9 cellular contexts compared by ENCODE assay signal in genomic region chr6:13383280-13384163, GRCh38. TPM values are rescaled to one million over a fixed set of nuclear protein-coding genes. Genes with fewer than 3 reads are reported as not detected.
DNase-seq lines count a peak whose midpoint lies in the region; ATAC-seq and TF ChIP-seq lines count a peak whose summit lies in the region.
"Had no signal": no experiment of that assay in that cellular context is flagged by ENCODE, and none has a peak within 500 bp of the region (broad histone marks: within the 10 kb centered on the region; RNA-seq: fewer than 3 reads in every experiment).

No MANE protein-coding gene starts in this region.

- H3K27ac Mint-ChIP-seq in T-helper 2 cell treated with Interferon-gamma antibody and Interleukin-4, amounts not matched to agents 5 μg/mL and 100 μg/mL, for 36 hours, result no peak overlapping the region

- H2AFZ ChIP-seq in HCT116 (ENCODE audit: low read depth, low read length, poor library complexity, severe bottlenecking) (no peak overlapping the region), osteoblast (ENCODE audit: low read length) (peak overlapping the region; percentile 35)

- BruUV-seq in HCT116 (replicated peaks; lab: Mats Ljungman, UMichigan), result no TSS peak

- CTCF ChIA-PET in HCT116 (lab: Charles Lee), result no interaction called here

- RAD21 ChIA-PET in HCT116 (lab: Charles Lee; ENCODE audit: low non-redundant PET in 1 of 2, low total read pairs in 2 of 2, uncharacterized antibody in 2 of 2, unreplicated experiment in 2 of 2), result no interaction called here

- no peaks in the 10 kb centered on the region for H3K79me2 ChIP-seq in HCT116 (ENCODE audit: insufficient read depth, low read length)
- H3K79me2 ChIP-seq in osteoblast (ENCODE audit: insufficient read depth, low read length), result no peaks in the 10 kb centered on the region

- H3K9ac ChIP-seq in HCT116 (ENCODE audit: low read length), result no peak overlapping the region
- H3K9ac ChIP-seq: BLaER1 had no signal

- no peak for TF ChIP-seq CTCF in HCT116 (IDR thresholded peaks at IDR 0.05 in 2 of 3, conservative IDR thresholded peaks at IDR 0.05 in 1 of 3; ENCODE audit: borderline replicate concordance in 1 of 3, insufficient read depth in 1 of 3, low read depth in 2 of 3, low read length in 2 of 3)
- TF ChIP-seq CTCF in osteoblast (IDR thresholded peaks at IDR 0.05; ENCODE audit: extremely low read depth, low read depth, low read length), result peak; percentile 16
- TF ChIP-seq CTCF in BE2C (IDR thresholded peaks at IDR 0.05; ENCODE audit: low read depth, low read length), result no peak

- no peak overlapping the region for H3K4me3 Mint-ChIP-seq in T-helper 2 cell treated with Interferon-gamma antibody and Interleukin-4, amounts not matched to agents 5 μg/mL and 100 μg/mL, for 36 hours

- no peaks in the 10 kb centered on the region for H3K9me3 Mint-ChIP-seq in T-helper 2 cell treated with Interferon-gamma antibody and Interleukin-4, amounts not matched to agents 5 μg/mL and 100 μg/mL, for 36 hours

- peak; percentile 30; the same call in 1 of the 2 replicates for TF ChIP-seq RAD21 in HCT116 (IDR thresholded peaks at IDR 0.05; ENCODE audit: low read depth)

- H3K27me3 ChIP-seq in HCT116 (ENCODE audit: insufficient read depth, low read length) (no peaks in the 10 kb centered on the region), osteoblast (ENCODE audit: insufficient read depth, low read length) (no peaks in the 10 kb centered on the region), BE2C (no peaks in the 10 kb centered on the region)
- H3K27me3 ChIP-seq: BLaER1 had no signal

- H3K4me3 ChIP-seq in HCT116 (replicated peaks in 1 of 2; ENCODE audit: low read depth in 1 of 2, low read length in 2 of 2) (no peak overlapping the region), osteoblast (ENCODE audit: insufficient read depth, low read length) (no peak overlapping the region), BE2C (ENCODE audit: low read depth, low read length) (no peak overlapping the region)
- H3K4me3 ChIP-seq: BLaER1 had no signal

- H3K27me3 Mint-ChIP-seq in T-helper 2 cell treated with Interferon-gamma antibody and Interleukin-4, amounts not matched to agents 5 μg/mL and 100 μg/mL, for 36 hours (ENCODE audit: low read depth), result no peaks in the 10 kb centered on the region

- no peaks in the 10 kb centered on the region for H4K20me1 ChIP-seq in HCT116 (ENCODE audit: insufficient read depth)
- H4K20me1 ChIP-seq in osteoblast (ENCODE audit: insufficient read depth, low read length), result no peaks in the 10 kb centered on the region

- DNase-seq in NCI-H510A treated with DMSO at 0.1 percent for 48 hours (lab: John Stamatoyannopoulos, UW), result peak; percentile 63
- no peak for DNase-seq in NCI-H510A (lab: John Stamatoyannopoulos, UW)
- no peak for DNase-seq in HCT116 (ENCODE audit: low read depth, low spot score)
- DNase-seq in NCI-H1105 treated with DMSO at 0.1 percent for 48 hours (lab: John Stamatoyannopoulos, UW), result peak; percentile 60
- peak; percentile 52 for DNase-seq in dermis blood vessel endothelial cell
- no peak for DNase-seq in osteoblast (ENCODE audit: insufficient read length, low spot score, missing footprints)
- no peak for DNase-seq in T-helper 2 cell treated with Interferon-gamma antibody and Interleukin-4, amounts not matched to agents 5 μg/mL and 100 μg/mL, for 36 hours (ENCODE audit: low spot score)
- no peak for DNase-seq in BE2C

- H3K36me3 ChIP-seq in HCT116 (ENCODE audit: control insufficient read depth in 1 of 2, insufficient read depth in 2 of 2, low read length in 2 of 2), result no peaks in the 10 kb centered on the region
- H3K36me3 ChIP-seq in osteoblast (ENCODE audit: insufficient read depth, low read length), result no peaks in the 10 kb centered on the region
- no peaks in the 10 kb centered on the region for H3K36me3 ChIP-seq in BE2C

- H3K9me2 ChIP-seq in HCT116 (ENCODE audit: insufficient read depth), result no peaks in the 10 kb centered on the region

- H3K9me3 ChIP-seq in HCT116 (ENCODE audit: control insufficient read depth in 1 of 2, insufficient read depth in 1 of 2, low read depth in 1 of 2, low read length in 2 of 2), result no peaks in the 10 kb centered on the region
- no peaks in the 10 kb centered on the region for H3K9me3 ChIP-seq in osteoblast (ENCODE audit: low read depth, low read length)
- H3K9me3 ChIP-seq in BE2C, result no peaks in the 10 kb centered on the region

- H3K4me2 ChIP-seq in HCT116 (ENCODE audit: low read length), result no peak overlapping the region
- H3K4me2 ChIP-seq in osteoblast (ENCODE audit: insufficient read depth, low read length), result no peak overlapping the region
- H3K4me2 ChIP-seq: BLaER1 had no signal

- intact Hi-C loops in HCT116 (cut with micrococcal nuclease), result no loop called here

- peaks cover 2% of the 10 kb centered on the region for H3K36me3 Mint-ChIP-seq in T-helper 2 cell treated with Interferon-gamma antibody and Interleukin-4, amounts not matched to agents 5 μg/mL and 100 μg/mL, for 36 hours (ENCODE audit: low read depth)

- no peak for TF ChIP-seq POLR2A in HCT116 (IDR thresholded peaks at IDR 0.05; ENCODE audit: borderline replicate concordance, extremely low read depth, insufficient read depth, insufficient read length)

- POLR2A ChIA-PET in HCT116 (lab: Charles Lee), result no interaction called here

- no peak for ATAC-seq in HCT116

- H3K27ac ChIP-seq in HCT116 (ENCODE audit: low read depth, low read length), result no peak overlapping the region
- H3K27ac ChIP-seq in osteoblast (ENCODE audit: low read depth, low read length), result no peak overlapping the region
- H3K27ac ChIP-seq: BLaER1 had no signal

- no peaks in the 10 kb centered on the region for H3K4me1 ChIP-seq in HCT116 (ENCODE audit: control insufficient read depth in 1 of 2, insufficient read depth in 2 of 2, low read length in 2 of 2)
- H3K4me1 ChIP-seq in osteoblast (ENCODE audit: insufficient read depth, low read length), result no peaks in the 10 kb centered on the region
- peaks cover 14% of the 10 kb centered on the region for H3K4me1 ChIP-seq in BE2C
- H3K4me1 ChIP-seq: BLaER1 had no signal

- H3K4me1 Mint-ChIP-seq in T-helper 2 cell treated with Interferon-gamma antibody and Interleukin-4, amounts not matched to agents 5 μg/mL and 100 μg/mL, for 36 hours (ENCODE audit: low read depth), result peaks cover 15% of the 10 kb centered on the region

TF ChIP-seq in HCT116, 20 proteins besides CTCF, POLR2A, EP300 and RAD21:
- TF ChIP-seq EGR1 (IDR thresholded peaks at IDR 0.05; ENCODE audit: low read depth) (no peak), EZH2phosphoT487 (IDR thresholded peaks at IDR 0.05; ENCODE audit: borderline replicate concordance) (no peak), JUND (IDR thresholded peaks at IDR 0.05) (no peak), ZNF274 (IDR thresholded peaks at IDR 0.05; ENCODE audit: low read depth, low read length) (no peak), POLR2AphosphoS5 (IDR thresholded peaks at IDR 0.05; ENCODE audit: low read depth, low read length) (no peak), EZH2 (IDR thresholded peaks at IDR 0.05) (no peak), REST (IDR thresholded peaks at IDR 0.05; ENCODE audit: low read depth) (no peak), ZFX (IDR thresholded peaks at IDR 0.05) (no peak), SP1 (IDR thresholded peaks at IDR 0.05; ENCODE audit: low read depth) (no peak), YY1 (IDR thresholded peaks at IDR 0.05; ENCODE audit: extremely low read depth, insufficient replicate concordance, low read depth, low read length) (no peak), ELF1 (IDR thresholded peaks at IDR 0.05; ENCODE audit: borderline replicate concordance, low read depth) (no peak), FOSL1 (IDR thresholded peaks at IDR 0.05; ENCODE audit: low read depth) (no peak), SRF (IDR thresholded peaks at IDR 0.05; ENCODE audit: low read depth) (no peak)
- TF ChIP-seq, protein P1, sequence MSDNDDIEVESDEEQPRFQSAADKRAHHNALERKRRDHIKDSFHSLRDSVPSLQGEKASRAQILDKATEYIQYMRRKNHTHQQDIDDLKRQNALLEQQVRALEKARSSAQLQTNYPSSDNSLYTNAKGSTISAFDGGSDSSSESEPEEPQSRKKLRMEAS (IDR thresholded peaks at IDR 0.05), result no peak

RNA-seq across cellular contexts. Expression of gene TBC1D7, which starts 55.2 kb away (rescaled TPM):
- total RNA-seq in HCT116 (2021; ENCODE audit: unreplicated experiment) (13.7 TPM), dermis blood vessel endothelial cell (15.0 and 16.6 TPM in 2 replicates), osteoblast (18.8 and 25.3 TPM in 2 replicates)
- 11.3 and 14.3 TPM in 2 replicates for polyA plus RNA-seq in HCT116 (2012)
- polyA plus RNA-seq in BE2C (2012; ENCODE audit: insufficient read depth, insufficient read length, low read depth), result 30.4 TPM

Comparison
In these comparisons a context has a peak if more than half of its experiments do, and no peak if none do; other contexts are left out.
1. DNase-seq: peak in NCI-H510A treated with DMSO at 0.1 percent for 48 hours (single experiment), NCI-H1105 treated with DMSO at 0.1 percent for 48 hours (single experiment) and dermis blood vessel endothelial cell (single experiment); none in NCI-H510A (single experiment), HCT116 (single experiment), osteoblast (single experiment), T-helper 2 cell treated with Interferon-gamma antibody and Interleukin-4, amounts not matched to agents 5 μg/mL and 100 μg/mL, for 36 hours (single experiment) and BE2C (single experiment).